17 cellular contexts compared by ENCODE assay signal in genomic region chr12:47318963-47319362, GRCh38.
DNase-seq lines count a peak whose midpoint lies in the region; ATAC-seq and TF ChIP-seq lines count a peak whose summit lies in the region.
"Had no signal": no experiment of that assay in that cellular context is flagged by ENCODE, and none has a peak within 500 bp of the region (broad histone marks: within the 10 kb centered on the region; RNA-seq: fewer than 3 reads in every experiment).

No MANE protein-coding gene starts in this region.

- H3K4me1 Mint-ChIP-seq in T-helper 2 cell treated with Interferon-gamma antibody and Interleukin-4, amounts not matched to agents 5 μg/mL and 100 μg/mL, for 36 hours (ENCODE audit: low read depth), result peaks cover 20% of the 10 kb centered on the region
- peaks cover 7 to 16% of the 10 kb centered on the region in 2 donors for H3K4me1 Mint-ChIP-seq in effector memory CD8-positive, alpha-beta T cell (ENCODE audit: low read depth in 2 of 2)
- H3K4me1 Mint-ChIP-seq in stimulated activated naive B cell treated with anti-CD40 and anti-IgM and Interleukin-4, amounts not matched to agents 10 μg/mL and 1 μg/mL and 100 μg/mL, for 72 hours, result peaks cover 28 to 51% of the 10 kb centered on the region in 2 donors

- peaks cover 3% of the 10 kb centered on the region for H3K36me3 Mint-ChIP-seq in T-helper 2 cell treated with Interferon-gamma antibody and Interleukin-4, amounts not matched to agents 5 μg/mL and 100 μg/mL, for 36 hours (ENCODE audit: low read depth)
- peaks cover 6% of the 10 kb centered on the region for H3K36me3 Mint-ChIP-seq in effector memory CD8-positive, alpha-beta T cell (ENCODE audit: insufficient read depth)
- peaks cover 0 to 5% of the 10 kb centered on the region in 2 donors for H3K36me3 Mint-ChIP-seq in stimulated activated naive B cell treated with anti-CD40 and anti-IgM and Interleukin-4, amounts not matched to agents 10 μg/mL and 1 μg/mL and 100 μg/mL, for 72 hours

- H3K36me3 ChIP-seq in DND-41 (ENCODE audit: insufficient read depth, low read length) (no peaks in the 10 kb centered on the region), SJCRH30 (no peaks in the 10 kb centered on the region)
- H3K36me3 ChIP-seq: BLaER1 treated with 17β-estradiol and CSF1 and Interleukin-3, amounts not matched to agents 10 nM and 100 nM; Peyer's patch had no signal

- no peaks in the 10 kb centered on the region for H3K27me3 Mint-ChIP-seq in T-helper 2 cell treated with Interferon-gamma antibody and Interleukin-4, amounts not matched to agents 5 μg/mL and 100 μg/mL, for 36 hours (ENCODE audit: low read depth)
- no peaks in the 10 kb centered on the region for H3K27me3 Mint-ChIP-seq in effector memory CD8-positive, alpha-beta T cell
- H3K27me3 Mint-ChIP-seq in stimulated activated naive B cell treated with anti-CD40 and anti-IgM and Interleukin-4, amounts not matched to agents 10 μg/mL and 1 μg/mL and 100 μg/mL, for 72 hours, result no peaks in the 10 kb centered on the region

- H3K9me3 Mint-ChIP-seq in T-helper 2 cell treated with Interferon-gamma antibody and Interleukin-4, amounts not matched to agents 5 μg/mL and 100 μg/mL, for 36 hours, result peaks cover 6% of the 10 kb centered on the region
- H3K9me3 Mint-ChIP-seq in effector memory CD8-positive, alpha-beta T cell, result no peaks in the 10 kb centered on the region
- peaks cover 0 to 5% of the 10 kb centered on the region in 2 donors for H3K9me3 Mint-ChIP-seq in stimulated activated naive B cell treated with anti-CD40 and anti-IgM and Interleukin-4, amounts not matched to agents 10 μg/mL and 1 μg/mL and 100 μg/mL, for 72 hours
- H3K9me3 Mint-ChIP-seq: H9 had no signal

- TF ChIP-seq CTCF in DND-41 (IDR thresholded peaks at IDR 0.05; ENCODE audit: borderline replicate concordance, extremely low read depth, low read length, poor library complexity, severe bottlenecking), result no peak

- no peaks in the 10 kb centered on the region for H4K20me1 ChIP-seq in DND-41 (ENCODE audit: insufficient read depth, low read length)
- H4K20me1 ChIP-seq: BLaER1 treated with 17β-estradiol and CSF1 and Interleukin-3, amounts not matched to agents 10 nM and 100 nM had no signal

- peak overlapping the region; percentile 29 for H3K27ac Mint-ChIP-seq in T-helper 2 cell treated with Interferon-gamma antibody and Interleukin-4, amounts not matched to agents 5 μg/mL and 100 μg/mL, for 36 hours
- peak overlapping the region; percentile 54 to 94 for H3K27ac Mint-ChIP-seq in effector memory CD8-positive, alpha-beta T cell
- peak overlapping the region; percentile 68 for H3K27ac Mint-ChIP-seq in stimulated activated naive B cell treated with anti-CD40 and anti-IgM and Interleukin-4, amounts not matched to agents 10 μg/mL and 1 μg/mL and 100 μg/mL, for 72 hours
- H3K27ac Mint-ChIP-seq: H9 had no signal

- H3K4me3 ChIP-seq in DND-41 (ENCODE audit: low read depth in 1 of 2, low read length in 2 of 2) (no peak overlapping the region), SJCRH30 (no peak overlapping the region)
- H3K4me3 ChIP-seq: BLaER1 treated with 17β-estradiol and CSF1 and Interleukin-3, amounts not matched to agents 10 nM and 100 nM; Peyer's patch had no signal

- H3K9me3 ChIP-seq in DND-41 (ENCODE audit: insufficient read depth, low read length, severe bottlenecking) (no peaks in the 10 kb centered on the region), SJCRH30 (replicated peaks) (no peaks in the 10 kb centered on the region)
- H3K9me3 ChIP-seq: Peyer's patch had no signal

- H3K4me1 ChIP-seq in DND-41 (ENCODE audit: insufficient read depth, low read length), result peaks cover 4% of the 10 kb centered on the region; the same call in 1 of the 2 replicates
- H3K4me1 ChIP-seq in SJCRH30, result no peaks in the 10 kb centered on the region
- H3K4me1 ChIP-seq: Peyer's patch had no signal

- ATAC-seq in DND-41 (ENCODE audit: insufficient read depth, low read depth), result peak; percentile 58; the same call in 1 of the 3 replicates
- peak; percentile 14 for ATAC-seq in effector memory CD8-positive, alpha-beta T cell (replicated peaks)
- ATAC-seq in stimulated activated naive B cell treated with anti-CD40 and anti-IgM and Interleukin-4, amounts not matched to agents 10 μg/mL and 1 μg/mL and 100 μg/mL, for 72 hours (replicated peaks), result peak in 1 of 2 donors; percentile 31
- no peak for ATAC-seq in GM21447 (IDR thresholded peaks at IDR 0.05; ENCODE audit: unreplicated experiment)
- ATAC-seq in left ventricle myocardium superior, result no peak

- H3K27me3 ChIP-seq in DND-41 (ENCODE audit: insufficient read depth, low read length, poor library complexity) (no peaks in the 10 kb centered on the region), SJCRH30 (no peaks in the 10 kb centered on the region)
- H3K27me3 ChIP-seq: BLaER1 treated with 17β-estradiol and CSF1 and Interleukin-3, amounts not matched to agents 10 nM and 100 nM; Peyer's patch had no signal

- H2AFZ ChIP-seq in DND-41 (ENCODE audit: low read depth, low read length), result no peak overlapping the region

- no peak overlapping the region for H3K4me3 Mint-ChIP-seq in T-helper 2 cell treated with Interferon-gamma antibody and Interleukin-4, amounts not matched to agents 5 μg/mL and 100 μg/mL, for 36 hours
- H3K4me3 Mint-ChIP-seq in effector memory CD8-positive, alpha-beta T cell, result no peak overlapping the region
- no peak overlapping the region for H3K4me3 Mint-ChIP-seq in stimulated activated naive B cell treated with anti-CD40 and anti-IgM and Interleukin-4, amounts not matched to agents 10 μg/mL and 1 μg/mL and 100 μg/mL, for 72 hours
- H3K4me3 Mint-ChIP-seq: H9 had no signal

- DNase-seq in DND-41 (peak; percentile 34), SJCRH30 (no peak), left ventricle myocardium superior (no peak)
- DNase-seq in T-helper 2 cell treated with Interferon-gamma antibody and Interleukin-4, amounts not matched to agents 5 μg/mL and 100 μg/mL, for 36 hours (ENCODE audit: low spot score), result no peak
- no peak for DNase-seq in effector memory CD8-positive, alpha-beta T cell
- DNase-seq in stimulated activated naive B cell treated with anti-CD40 and anti-IgM and Interleukin-4, amounts not matched to agents 10 μg/mL and 1 μg/mL and 100 μg/mL, for 72 hours, result no peak
- DNase-seq: DMS153, H9, IMR-90, NCI-H1930, NCI-H2171, NCI-H510A, NCI-H82, Peyer's patch, SHP77 had no signal

- no peak overlapping the region for H3K4me2 ChIP-seq in DND-41 (ENCODE audit: insufficient read depth, low read length)

- no peak overlapping the region for H3K9ac ChIP-seq in DND-41 (ENCODE audit: low read depth, low read length)
- H3K9ac ChIP-seq: BLaER1 treated with 17β-estradiol and CSF1 and Interleukin-3, amounts not matched to agents 10 nM and 100 nM had no signal

- H3K27ac ChIP-seq in DND-41 (ENCODE audit: low read length), result no peak overlapping the region
- H3K27ac ChIP-seq in SJCRH30, result no peak overlapping the region
- H3K27ac ChIP-seq: Peyer's patch had no signal

- intact Hi-C loops in left ventricle myocardium superior (cut with micrococcal nuclease), result no loop called here

- H3K79me2 ChIP-seq in DND-41 (ENCODE audit: insufficient read depth, low read length), result no peaks in the 10 kb centered on the region

Comparison
In these comparisons a context has a peak if more than half of its experiments do, and no peak if none do; other contexts are left out.
1. ATAC-seq: peak in DND-41 (single experiment) and effector memory CD8-positive, alpha-beta T cell (single experiment); none in GM21447 (single experiment) and left ventricle myocardium superior (single experiment).
2. Peak in every context shown above with its lines, with median percentiles within 50 percentile points of each other: H3K27ac Mint-ChIP-seq.